ENCODE assay signal across 8 cellular contexts in the genomic region with DNA sequence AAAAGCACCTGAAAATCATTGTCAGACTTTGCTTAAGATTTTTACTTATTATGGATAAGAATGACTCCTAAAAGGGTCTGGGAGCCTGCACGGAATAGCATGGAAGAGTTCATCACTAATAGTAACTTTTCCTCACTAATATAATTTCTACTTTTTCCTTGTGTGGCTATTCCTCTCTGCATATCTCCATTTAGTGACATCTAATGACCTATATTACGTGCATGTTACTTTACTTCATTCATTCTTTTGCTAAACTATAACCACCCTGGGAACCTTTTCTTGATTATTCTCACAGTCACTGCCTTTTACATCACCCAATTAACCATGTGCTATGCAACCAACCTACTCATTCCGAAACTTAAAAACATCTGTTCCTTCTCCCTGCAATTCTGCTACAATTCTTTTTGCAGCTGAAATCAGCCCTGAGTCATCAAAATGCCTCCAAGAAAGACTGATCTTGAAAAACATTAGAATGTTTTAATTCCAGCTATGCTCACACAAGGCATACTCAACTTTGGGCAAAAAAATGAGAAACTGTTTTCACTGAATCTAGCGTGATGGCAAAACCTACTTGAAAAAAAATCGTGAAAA.
DNase-seq lines count a peak whose midpoint lies in the region; ATAC-seq and TF ChIP-seq lines count a peak whose summit lies in the region.

No MANE protein-coding gene starts in this region.

- POLR2A ChIA-PET in GM10248 (lab: Yijun Ruan, JAX) = no interaction called here

- DNase-seq in GM10248 (ENCODE audit: extremely low spot score) (peak; percentile 53), dedifferentiated amniotic fluid mesenchymal stem cell (ENCODE audit: extremely low spot score) (peak; percentile 85), NCI-H2081 treated with DMSO at 0.1 percent for 48 hours (lab: John Stamatoyannopoulos, UW) (no peak), DMS153 treated with DMSO at 0.1 percent for 48 hours (lab: John Stamatoyannopoulos, UW; ENCODE audit: unreplicated experiment) (no peak), mesenteric fat pad (ENCODE audit: low spot score) (no peak), sciatic nerve (ENCODE audit: low spot score) (no peak)

- intact Hi-C loops in sciatic nerve (cut with DNase I) = no loop called here

- no peak for TF ChIP-seq CTCF in GM10248 (IDR thresholded peaks at IDR 0.05; ENCODE audit: control extremely low read depth, extremely low read depth, low read depth, missing control alignments)

- ATAC-seq in GM21423 (IDR thresholded peaks at IDR 0.05; ENCODE audit: unreplicated experiment) = peak; percentile 97
- ATAC-seq in HG03378 (IDR thresholded peaks at IDR 0.05; ENCODE audit: unreplicated experiment) = peak; percentile 97
- no peak for ATAC-seq in sciatic nerve

- CTCF ChIA-PET in GM10248 (lab: Yijun Ruan, JAX) = interaction anchor here (1.3 kb wide), 1 partner anchor 10 kb away, joined by 3 read pairs; no protein-coding TSS in a partner anchor

Comparison
In these comparisons a context has a peak if more than half of its experiments do, and no peak if none do; other contexts are left out.
1. DNase-seq: peak in GM10248 (single experiment) and dedifferentiated amniotic fluid mesenchymal stem cell (single experiment); none in NCI-H2081 treated with DMSO at 0.1 percent for 48 hours (single experiment), DMS153 treated with DMSO at 0.1 percent for 48 hours (single experiment), mesenteric fat pad (single experiment) and sciatic nerve (single experiment).